In the genomic region with DNA sequence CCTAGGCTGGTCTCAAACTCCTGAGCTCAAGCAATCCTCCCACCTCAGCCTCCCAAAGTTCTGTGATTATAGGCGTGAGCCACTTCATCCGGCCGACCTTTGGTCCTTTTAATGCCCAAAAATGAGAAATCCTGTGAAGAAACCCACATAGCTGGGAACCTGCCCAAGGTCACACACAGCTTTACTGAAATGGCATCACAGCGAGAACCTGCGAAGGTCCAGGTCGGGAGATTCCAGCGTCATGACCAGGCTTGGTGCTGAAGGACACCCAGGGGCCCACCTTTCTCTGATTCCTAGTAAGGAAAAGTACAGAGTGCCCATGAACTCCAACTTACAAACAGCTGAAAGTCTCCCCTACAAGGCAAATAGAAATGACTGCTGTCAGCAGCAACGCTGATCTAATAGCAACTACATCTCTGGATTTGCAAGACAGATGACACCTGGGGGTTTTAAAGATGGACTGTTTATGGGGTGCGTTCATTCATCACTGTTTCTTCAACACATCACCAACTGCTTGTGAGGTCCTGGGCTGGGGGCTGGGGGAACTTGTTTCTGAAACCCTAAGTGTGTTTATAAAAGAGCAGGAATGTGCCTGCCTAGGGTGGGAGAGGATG, we compare ENCODE assay signal across 2 cellular contexts.
A peak's percentile ranks its signal among the peaks of the same experiment; 100 is the strongest.
TF ChIP-seq lines count a peak whose summit lies in the region.

No MANE protein-coding gene starts in this region.

TF ChIP-seq in A549, 52 proteins besides CTCF, POLR2A, EP300 and RAD21 (continued from another document):
- TF ChIP-seq FOSL2 (IDR thresholded peaks at IDR 0.05) (no peak), FOSL2 (CRISPR knock-in tag; IDR thresholded peaks at IDR 0.05) (peak; percentile 17; the same call in 1 of the 2 replicates), FOSB (CRISPR knock-in tag; IDR thresholded peaks at IDR 0.05) (no peak), ZNF302 (CRISPR knock-in tag; IDR thresholded peaks at IDR 0.05) (no peak), ATOH8 (CRISPR knock-in tag; IDR thresholded peaks at IDR 0.05; ENCODE audit: low read depth) (no peak), HDAC2 (IDR thresholded peaks at IDR 0.05) (no peak), TFCP2L1 (CRISPR knock-in tag; IDR thresholded peaks at IDR 0.05) (no peak), CEBPB (IDR thresholded peaks at IDR 0.05) (no peak), TP53 (CRISPR knock-in tag; IDR thresholded peaks at IDR 0.05) (no peak), RCOR1 (IDR thresholded peaks at IDR 0.05; ENCODE audit: low read depth, low read length) (no peak), NR3C1 (IDR thresholded peaks at IDR 0.05) (no peak), KDM1A (IDR thresholded peaks at IDR 0.05; ENCODE audit: low read depth) (no peak), E2F6 (IDR thresholded peaks at IDR 0.05; ENCODE audit: borderline replicate concordance, low read depth) (0 out of 2 replicates have a peak, but pooled peaks have one; percentile 9)

TF ChIP-seq in IMR-90, 13 proteins besides CTCF, POLR2A, EP300 and RAD21 (continued from another document):
- TF ChIP-seq ELK1 (IDR thresholded peaks at IDR 0.05; ENCODE audit: borderline replicate concordance, low read depth, low read length) = no peak
- no peak for TF ChIP-seq CHD1 (IDR thresholded peaks at IDR 0.05; ENCODE audit: low read depth, low read length)
- TF ChIP-seq CEBPB (IDR thresholded peaks at IDR 0.05; ENCODE audit: low read depth, low read length) = no peak
- TF ChIP-seq FOS (IDR thresholded peaks at IDR 0.05; ENCODE audit: low read depth, low read length) = no peak
- no peak for TF ChIP-seq NFE2L2 (IDR thresholded peaks at IDR 0.05; ENCODE audit: low read depth, low read length)
- TF ChIP-seq RFX5 (IDR thresholded peaks at IDR 0.05; ENCODE audit: low read depth, low read length) = no peak
- TF ChIP-seq MAZ (IDR thresholded peaks at IDR 0.05; ENCODE audit: borderline replicate concordance, low read depth, low read length) = no peak
- TF ChIP-seq MXI1 (IDR thresholded peaks at IDR 0.05; ENCODE audit: borderline replicate concordance, low read depth, low read length) = no peak
- no peak for TF ChIP-seq BHLHE40 (IDR thresholded peaks at IDR 0.05; ENCODE audit: low read depth, low read length)
- no peak for TF ChIP-seq RCOR1 (IDR thresholded peaks at IDR 0.05; ENCODE audit: insufficient replicate concordance, low read length)
- no peak for TF ChIP-seq MAFK (IDR thresholded peaks at IDR 0.05; ENCODE audit: low read depth, low read length)
- no peak for TF ChIP-seq USF2 (IDR thresholded peaks at IDR 0.05; ENCODE audit: low read depth, low read length)
TF ChIP-seq in IMR-90: peak in this region for 0.
